2 cellular contexts compared by ENCODE assay signal in genomic region chr17:28854457-28855382, GRCh38.
TF ChIP-seq lines count a peak whose summit lies in the region.

TSS of gene ERAL1 (plus strand) at chr17:28855016. CDS start at chr17:28855035, 19 bp downstream.

TF ChIP-seq in A549, 52 proteins besides CTCF, POLR2A, EP300 and RAD21 (continued from another document):
- TF ChIP-seq MAX (IDR thresholded peaks at IDR 0.05) (peak; percentile 89), SREBF2 (IDR thresholded peaks at IDR 0.05) (no peak), ZFP36 (IDR thresholded peaks at IDR 0.05; ENCODE audit: borderline replicate concordance, partially characterized antibody) (no peak), EHMT2 (IDR thresholded peaks at IDR 0.05; ENCODE audit: low read depth) (no peak), KDM1A (IDR thresholded peaks at IDR 0.05; ENCODE audit: low read depth) (no peak), PHF8 (IDR thresholded peaks at IDR 0.05; ENCODE audit: borderline replicate concordance, low read depth) (peak; percentile 73; the same call in 1 of the 2 replicates), FOSL2 (IDR thresholded peaks at IDR 0.05) (no peak), FOSL2 (CRISPR knock-in tag; IDR thresholded peaks at IDR 0.05) (no peak), JUN (IDR thresholded peaks at IDR 0.05) (peak; percentile 53 to 87; a peak in 4 of 5 replicates), HOXA7 (CRISPR knock-in tag; IDR thresholded peaks at IDR 0.05) (no peak), USF2 (IDR thresholded peaks at IDR 0.05) (no peak), MAFK (IDR thresholded peaks at IDR 0.05; ENCODE audit: partially characterized antibody) (no peak), HEYL (CRISPR knock-in tag; IDR thresholded peaks at IDR 0.05) (no peak), TFCP2L1 (CRISPR knock-in tag; IDR thresholded peaks at IDR 0.05) (no peak), CEBPB (IDR thresholded peaks at IDR 0.05) (no peak), POLR2AphosphoS2 (conservative IDR thresholded peaks at IDR 0.05; ENCODE audit: low read length) (no peak), HES2 (IDR thresholded peaks at IDR 0.05) (no peak), GATA3 (IDR thresholded peaks at IDR 0.05; ENCODE audit: borderline replicate concordance) (peak; percentile 33; the same call in 1 of the 2 replicates), CBX2 (IDR thresholded peaks at IDR 0.05; ENCODE audit: borderline replicate concordance, low read depth) (no peak), EHF (CRISPR knock-in tag; IDR thresholded peaks at IDR 0.05) (no peak), ELK1 (IDR thresholded peaks at IDR 0.05; ENCODE audit: low read depth, low read length) (no peak), BHLHE40 (IDR thresholded peaks at IDR 0.05; ENCODE audit: low read depth, low read length) (no peak), HOXB13 (CRISPR knock-in tag; IDR thresholded peaks at IDR 0.05; ENCODE audit: low read depth) (no peak), E2F6 (IDR thresholded peaks at IDR 0.05; ENCODE audit: borderline replicate concordance, low read depth) (no peak), JUNB (IDR thresholded peaks at IDR 0.05) (no peak), CHD2 (IDR thresholded peaks at IDR 0.05; ENCODE audit: low read length, partially characterized antibody) (no peak), SMC3 (IDR thresholded peaks at IDR 0.05) (no peak; the same call in 2 of the 3 replicates), MAZ (IDR thresholded peaks at IDR 0.05; ENCODE audit: borderline replicate concordance, low read depth, low read length) (no peak), ZC3H11A (IDR thresholded peaks at IDR 0.05) (no peak), ZSCAN20 (CRISPR knock-in tag; IDR thresholded peaks at IDR 0.05) (no peak), RCOR1 (IDR thresholded peaks at IDR 0.05; ENCODE audit: low read depth, low read length) (no peak), KDM5A (IDR thresholded peaks at IDR 0.05) (peak; percentile 100), HMGXB4 (CRISPR knock-in tag; IDR thresholded peaks at IDR 0.05; ENCODE audit: borderline replicate concordance) (no peak; the same call in 1 of the 2 replicates), NPAS2 (CRISPR knock-in tag; IDR thresholded peaks at IDR 0.05; ENCODE audit: borderline replicate concordance) (no peak), HDAC2 (IDR thresholded peaks at IDR 0.05) (peak; percentile 97)

TF ChIP-seq in WTC11, 78 proteins besides CTCF, POLR2A, EP300 and RAD21 (continued from another document):
- TF ChIP-seq ZSCAN18 (CRISPR knock-in tag; IDR thresholded peaks at IDR 0.05): no peak
- TF ChIP-seq RELA (CRISPR knock-in tag; IDR thresholded peaks at IDR 0.05; ENCODE audit: borderline replicate concordance): no peak
- no peak for TF ChIP-seq RORB (CRISPR knock-in tag; IDR thresholded peaks at IDR 0.05)
- TF ChIP-seq NFYB (CRISPR knock-in tag; conservative IDR thresholded peaks at IDR 0.05; ENCODE audit: low read depth): peak; percentile 63
- TF ChIP-seq E2F1 (CRISPR knock-in tag; IDR thresholded peaks at IDR 0.05): no peak
- no peak for TF ChIP-seq ESRRA (CRISPR knock-in tag; IDR thresholded peaks at IDR 0.05; ENCODE audit: borderline replicate concordance)
- TF ChIP-seq ZNF532 (CRISPR knock-in tag; IDR thresholded peaks at IDR 0.05; ENCODE audit: borderline replicate concordance): no peak
- TF ChIP-seq SMAD3 (CRISPR knock-in tag; IDR thresholded peaks at IDR 0.05; ENCODE audit: borderline replicate concordance): no peak
- peak; percentile 26; the same call in 1 of the 2 replicates for TF ChIP-seq GABPB1 (CRISPR knock-in tag; IDR thresholded peaks at IDR 0.05)
- peak; percentile 69; the same call in 1 of the 2 replicates for TF ChIP-seq ETV6 (CRISPR knock-in tag; IDR thresholded peaks at IDR 0.05)
- TF ChIP-seq IRF1 (CRISPR knock-in tag; IDR thresholded peaks at IDR 0.05): no peak
- TF ChIP-seq FOXK1 (CRISPR knock-in tag; IDR thresholded peaks at IDR 0.05): peak; percentile 50; the same call in 1 of the 2 replicates
